In genomic region chr3:114327665-114328064, GRCh38 we compare ENCODE assay signal across 21 cellular contexts. TPM values are rescaled to one million over a fixed set of nuclear protein-coding genes. Genes with fewer than 3 reads are reported as not detected.
DNase-seq lines count a peak whose midpoint lies in the region; ATAC-seq and TF ChIP-seq lines count a peak whose summit lies in the region.
"Had no signal": no experiment of that assay in that cellular context is flagged by ENCODE, and none has a peak within 500 bp of the region (broad histone marks: within the 10 kb centered on the region; RNA-seq: fewer than 3 reads in every experiment).

No MANE protein-coding gene starts in this region.

- no peaks in the 10 kb centered on the region for H3K9me3 Mint-ChIP-seq in activated T-cell treated with anti-CD3 and anti-CD28 coated beads, Interleukin-2, amount 50 U/mL, for 4 hours
- peaks cover 9% of the 10 kb centered on the region for H3K9me3 Mint-ChIP-seq in activated T-helper 17 cell treated with anti-CD3 and anti-CD28 coated beads, Interleukin-2, amount 50 U/mL, for 72 hours
- H3K9me3 Mint-ChIP-seq in stimulated activated memory B cell treated with anti-CD40 and anti-IgM and Interleukin-4, amounts not matched to agents 10 μg/mL and 1 μg/mL and 100 μg/mL, for 72 hours, result peaks cover 2% of the 10 kb centered on the region
- peaks cover 7% of the 10 kb centered on the region for H3K9me3 Mint-ChIP-seq in chondrocyte (ENCODE audit: low read depth)

- no peaks in the 10 kb centered on the region for H3K36me3 ChIP-seq in BE2C

- H3K36me3 Mint-ChIP-seq in activated T-cell treated with anti-CD3 and anti-CD28 coated beads, Interleukin-2, amount 50 U/mL, for 4 hours (ENCODE audit: insufficient read depth), result peaks cover 19% of the 10 kb centered on the region
- peaks cover 13% of the 10 kb centered on the region for H3K36me3 Mint-ChIP-seq in activated T-helper 17 cell treated with anti-CD3 and anti-CD28 coated beads, Interleukin-2, amount 50 U/mL, for 72 hours (ENCODE audit: low read depth)
- peaks cover 37% of the 10 kb centered on the region for H3K36me3 Mint-ChIP-seq in stimulated activated memory B cell treated with anti-CD40 and anti-IgM and Interleukin-4, amounts not matched to agents 10 μg/mL and 1 μg/mL and 100 μg/mL, for 72 hours
- H3K36me3 Mint-ChIP-seq in chondrocyte (ENCODE audit: low read depth), result peaks cover 11% of the 10 kb centered on the region

- no peaks in the 10 kb centered on the region for H3K27me3 Mint-ChIP-seq in activated T-cell treated with anti-CD3 and anti-CD28 coated beads, Interleukin-2, amount 50 U/mL, for 4 hours (ENCODE audit: low read depth)
- H3K27me3 Mint-ChIP-seq in activated T-helper 17 cell treated with anti-CD3 and anti-CD28 coated beads, Interleukin-2, amount 50 U/mL, for 72 hours, result no peaks in the 10 kb centered on the region
- no peaks in the 10 kb centered on the region for H3K27me3 Mint-ChIP-seq in stimulated activated memory B cell treated with anti-CD40 and anti-IgM and Interleukin-4, amounts not matched to agents 10 μg/mL and 1 μg/mL and 100 μg/mL, for 72 hours
- no peaks in the 10 kb centered on the region for H3K27me3 Mint-ChIP-seq in chondrocyte (ENCODE audit: low read depth)

- H3K4me1 ChIP-seq in BE2C, result no peaks in the 10 kb centered on the region
- H3K4me1 ChIP-seq: esophagus squamous epithelium had no signal

- peak overlapping the region; percentile 19 for H3K4me3 Mint-ChIP-seq in activated T-cell treated with anti-CD3 and anti-CD28 coated beads, Interleukin-2, amount 50 U/mL, for 4 hours
- peak overlapping the region; percentile 77 for H3K4me3 Mint-ChIP-seq in activated T-helper 17 cell treated with anti-CD3 and anti-CD28 coated beads, Interleukin-2, amount 50 U/mL, for 72 hours
- peak overlapping the region; percentile 48 for H3K4me3 Mint-ChIP-seq in stimulated activated memory B cell treated with anti-CD40 and anti-IgM and Interleukin-4, amounts not matched to agents 10 μg/mL and 1 μg/mL and 100 μg/mL, for 72 hours
- no peak overlapping the region for H3K4me3 Mint-ChIP-seq in chondrocyte (ENCODE audit: unreplicated experiment)
- H3K4me3 Mint-ChIP-seq: GM23338 had no signal

- DNase-seq in activated T-cell treated with anti-CD3 and anti-CD28 coated beads, Interleukin-2, amount 50 U/mL, for 4 hours, result no peak
- no peak for DNase-seq in activated T-cell treated with anti-CD3 and anti-CD28 coated beads for 4 hours
- no peak for DNase-seq in chondrocyte (ENCODE audit: low spot score)
- DNase-seq in BE2C, result no peak
- DNase-seq in SIG-M5 (lab: John Stamatoyannopoulos, UW), result no peak
- DNase-seq: activated effector memory CD4-positive, alpha-beta T cell treated with anti-CD3 and anti-CD28 coated beads, Interleukin-2, amount 50 U/mL, for 16 hours; cerebellar nuclear complex; DMS53; effector memory CD4-positive, alpha-beta T cell; esophagus squamous epithelium; Karpas-422; NCI-H1048; NCI-H2081; NCI-H510A had no signal

- H3K9me3 ChIP-seq in BE2C, result no peaks in the 10 kb centered on the region
- H3K9me3 ChIP-seq: esophagus squamous epithelium had no signal

- H3K27ac Mint-ChIP-seq in activated T-helper 17 cell treated with anti-CD3 and anti-CD28 coated beads, Interleukin-2, amount 50 U/mL, for 72 hours, result peak overlapping the region; percentile 92
- peak overlapping the region; percentile 100 for H3K27ac Mint-ChIP-seq in stimulated activated memory B cell treated with anti-CD40 and anti-IgM and Interleukin-4, amounts not matched to agents 10 μg/mL and 1 μg/mL and 100 μg/mL, for 72 hours
- no peak overlapping the region for H3K27ac Mint-ChIP-seq in chondrocyte (ENCODE audit: unreplicated experiment)
- H3K27ac Mint-ChIP-seq: GM23338 had no signal

- ATAC-seq in activated T-cell treated with anti-CD3 and anti-CD28 coated beads, Interleukin-2, amount 50 U/mL, for 4 hours, result peak in 1 of 2 donors; percentile 22
- peak; percentile 50 for ATAC-seq in HG02885 (IDR thresholded peaks at IDR 0.05; ENCODE audit: poor library complexity, unreplicated experiment)
- peak; percentile 28 for ATAC-seq in activated T-helper 17 cell treated with anti-CD3 and anti-CD28 coated beads, Interleukin-2, amount 50 U/mL, for 72 hours (replicated peaks)
- peak; percentile 67 for ATAC-seq in stimulated activated memory B cell treated with anti-CD40 and anti-IgM and Interleukin-4, amounts not matched to agents 10 μg/mL and 1 μg/mL and 100 μg/mL, for 72 hours
- ATAC-seq: GM23338 had no signal

- H3K4me3 ChIP-seq in BE2C (ENCODE audit: low read depth, low read length), result no peak overlapping the region
- H3K4me3 ChIP-seq: esophagus squamous epithelium, GM23338 had no signal

- H3K27me3 ChIP-seq in BE2C, result no peaks in the 10 kb centered on the region
- H3K27me3 ChIP-seq: esophagus squamous epithelium had no signal

- peaks cover 87% of the 10 kb centered on the region for H3K4me1 Mint-ChIP-seq in activated T-cell treated with anti-CD3 and anti-CD28 coated beads, Interleukin-2, amount 50 U/mL, for 4 hours (ENCODE audit: low read depth)
- peaks cover 44% of the 10 kb centered on the region for H3K4me1 Mint-ChIP-seq in activated T-helper 17 cell treated with anti-CD3 and anti-CD28 coated beads, Interleukin-2, amount 50 U/mL, for 72 hours
- H3K4me1 Mint-ChIP-seq in stimulated activated memory B cell treated with anti-CD40 and anti-IgM and Interleukin-4, amounts not matched to agents 10 μg/mL and 1 μg/mL and 100 μg/mL, for 72 hours, result peaks cover 84% of the 10 kb centered on the region
- H3K4me1 Mint-ChIP-seq in chondrocyte (ENCODE audit: low read depth), result no peaks in the 10 kb centered on the region

- TF ChIP-seq CTCF in chondrocyte (IDR thresholded peaks at IDR 0.05) (no peak), BE2C (IDR thresholded peaks at IDR 0.05; ENCODE audit: low read depth, low read length) (no peak)

RNA-seq across cellular contexts. Expression of gene TIGIT, which starts 33.8 kb away (rescaled TPM):
- 10 to 100 TPM; 16.7 to 22.6 (median 20.9) TPM for total RNA-seq in activated T-cell treated with anti-CD3 and anti-CD28 coated beads, Interleukin-2, amount 50 U/mL, for 4 hours
- 10 to 100 TPM; 21.5 to 53.0 TPM for total RNA-seq in activated T-helper 17 cell treated with anti-CD3 and anti-CD28 coated beads, Interleukin-2, amount 50 U/mL, for 72 hours
- not detected in 3 replicates for total RNA-seq in chondrocyte
- not detected for polyA plus RNA-seq in BE2C (2012; ENCODE audit: insufficient read depth, insufficient read length, low read depth)
- total RNA-seq: astrocyte, HT1080, renal cortical epithelial cell had no signal

Comparison
In these comparisons a context has a peak if more than half of its experiments do, and no peak if none do; other contexts are left out.
1. RNA of gene TIGIT, which starts 33.8 kb away (total RNA-seq): 21.5 to 53.0 TPM in activated T-helper 17 cell treated with anti-CD3 and anti-CD28 coated beads, Interleukin-2, amount 50 U/mL, for 72 hours and 16.7 to 22.6 TPM in activated T-cell treated with anti-CD3 and anti-CD28 coated beads, Interleukin-2, amount 50 U/mL, for 4 hours; not detected in chondrocyte; every median in the first group is over 10 times any median in the second.